Comparison of ENCODE assay signal across 6 cellular contexts in the genomic region with DNA sequence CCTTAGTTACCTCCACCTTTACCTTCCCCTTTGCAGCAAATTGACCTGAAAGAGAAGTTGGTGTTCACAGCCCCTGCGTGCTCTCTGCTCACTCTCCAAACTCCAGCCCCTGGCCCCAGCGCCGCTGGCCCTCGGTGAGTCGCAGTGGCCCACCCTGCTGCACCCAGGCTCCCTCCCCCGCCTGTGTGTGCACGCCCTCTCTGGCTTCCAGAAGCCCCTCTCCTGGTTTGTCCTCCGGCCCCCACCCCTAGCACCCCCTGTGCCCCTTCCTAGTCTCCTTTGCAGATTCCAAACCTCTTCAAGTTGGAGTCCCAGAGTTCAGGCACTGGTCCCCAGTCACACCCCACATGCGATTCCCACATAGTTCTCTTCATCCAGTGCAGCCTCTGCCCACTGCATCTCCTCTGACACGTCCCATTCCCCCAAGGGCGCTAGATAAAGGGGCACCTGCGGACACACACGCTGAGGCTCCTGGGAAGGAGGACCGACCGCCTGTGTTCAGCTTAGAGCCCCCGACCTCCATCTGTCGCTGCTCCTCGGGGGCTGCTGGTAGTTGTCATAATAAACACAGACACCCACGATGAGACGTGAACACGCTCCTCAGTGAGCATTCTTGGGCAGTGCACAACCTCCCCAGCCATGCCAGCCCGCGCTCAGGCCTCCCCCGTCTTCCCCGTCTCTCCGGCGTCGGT. TPM values are rescaled to one million over a fixed set of nuclear protein-coding genes. Genes with fewer than 3 reads are reported as not detected.
DNase-seq lines count a peak whose midpoint lies in the region; ATAC-seq and TF ChIP-seq lines count a peak whose summit lies in the region.

No MANE protein-coding gene starts in this region.

- peak overlapping the region; percentile 19; the same call in 1 of the 2 replicates for H3K4ac ChIP-seq in IMR-90 (ENCODE audit: low read depth, low read length)

- TF ChIP-seq POLR2A in IMR-90 (IDR thresholded peaks at IDR 0.05; ENCODE audit: low read depth, low read length): no peak
- no peak for TF ChIP-seq POLR2A in sigmoid colon (IDR thresholded peaks at IDR 0.05)

- dilution Hi-C loops in IMR-90 (cut with HindIII; ENCODE audit: low sequenced_read_pairs, unreplicated experiment): no loop called here

- no TSS peak for BruUV-seq in IMR-90 (replicated peaks; lab: Mats Ljungman, UMichigan)

- no peak overlapping the region for H2BK20ac ChIP-seq in IMR-90 (ENCODE audit: low read depth, low read length)

- CTCF ChIA-PET in IMR-90 (lab: Yijun Ruan, JAX): no interaction called here

- H3K9me1 ChIP-seq in IMR-90 (ENCODE audit: insufficient read depth, low read length): peaks cover 15% of the 10 kb centered on the region

- no peak overlapping the region for H4K5ac ChIP-seq in IMR-90 (ENCODE audit: low read depth, low read length)

- no peak overlapping the region for H2BK5ac ChIP-seq in IMR-90 (ENCODE audit: low read depth, low read length, poor library complexity, severe bottlenecking)

- WGBS in IMR-90 (ENCODE audit: extremely low coverage in 2 of 2, insufficient read length in 1 of 2), 2 experiments: 10% methylated on average over 15 of the region's 28 CpGs; no CpG with 5 or more reads in 1 of the 2 experiments
- 19% methylated on average over 28 of the region's 28 CpGs for WGBS in sigmoid colon, 2 donors

- TF ChIP-seq CTCF in IMR-90 (conservative IDR thresholded peaks at IDR 0.05; ENCODE audit: low read depth, low read length) (no peak), sigmoid colon (IDR thresholded peaks at IDR 0.05) (no peak)

- no peak for TF ChIP-seq EP300 in sigmoid colon (IDR thresholded peaks at IDR 0.05)

- peaks cover 37% of the 10 kb centered on the region for H4K20me1 ChIP-seq in IMR-90 (ENCODE audit: insufficient read depth, low read length)

- H2BK120ac ChIP-seq in IMR-90 (ENCODE audit: low read depth, low read length): no peak overlapping the region

- no peak for TF ChIP-seq RAD21 in IMR-90 (IDR thresholded peaks at IDR 0.05; ENCODE audit: low read length)

- peak overlapping the region; percentile 96 for H3K4me3 ChIP-seq in IMR-90 (ENCODE audit: insufficient read depth, low read depth, low read length)
- H3K4me3 ChIP-seq in duodenal mucosa (ENCODE audit: low read depth in 1 of 2, low read length in 2 of 2): peak overlapping the region; percentile 66 to 69
- H3K4me3 ChIP-seq in sigmoid colon: peak overlapping the region; percentile 51 to 90 (median 68)

- H3K4me2 ChIP-seq in IMR-90 (ENCODE audit: low read depth, low read length): peak overlapping the region; percentile 92

- no peak overlapping the region for H3K18ac ChIP-seq in IMR-90 (ENCODE audit: low read depth, low read length)

- peak; percentile 0; the same call in 1 of the 2 replicates for ATAC-seq in IMR-90 (ENCODE audit: low read depth)

- H2AFZ ChIP-seq in IMR-90 (replicated peaks; ENCODE audit: low read length, poor library complexity): peak overlapping the region; percentile 96

- H3K9ac ChIP-seq in IMR-90 (ENCODE audit: low read depth, low read length) (peak overlapping the region; percentile 4; the same call in 1 of the 2 replicates), duodenal mucosa (ENCODE audit: low read depth in 1 of 2, low read length in 2 of 2) (peak overlapping the region; percentile 33 to 54)

- H3K23ac ChIP-seq in IMR-90 (ENCODE audit: low read depth, low read length): peak overlapping the region; percentile 49; the same call in 1 of the 2 replicates

- H3K36me3 ChIP-seq in IMR-90 (ENCODE audit: control insufficient read depth, insufficient read depth, low read length) (peaks cover 3% of the 10 kb centered on the region; the same call in 1 of the 2 replicates), duodenal mucosa (ENCODE audit: control insufficient read depth in 1 of 2, insufficient read depth in 2 of 2, low read length in 2 of 2) (no peaks in the 10 kb centered on the region), sigmoid colon (no peaks in the 10 kb centered on the region)

- no peak overlapping the region for H3K56ac ChIP-seq in IMR-90 (ENCODE audit: extremely low read depth, insufficient read depth, low read length)

- H3K27ac ChIP-seq in IMR-90 (ENCODE audit: insufficient read depth, low read length): no peak overlapping the region
- H3K27ac ChIP-seq in duodenal mucosa (ENCODE audit: low read depth, low read length): no peak overlapping the region
- peak overlapping the region in 3 of 4 donors; percentile 64 to 86 (median 67) for H3K27ac ChIP-seq in sigmoid colon

- H3K79me1 ChIP-seq in IMR-90 (ENCODE audit: low read depth in 1 of 2, low read length in 2 of 2): peaks cover 2 to 20% of the 10 kb centered on the region in 2 experiments; a peak in 3 of 4 replicates

- H3K14ac ChIP-seq in IMR-90 (replicated peaks; ENCODE audit: low read depth, low read length): peak overlapping the region; percentile 51

- DNase-seq in IMR-90: no peak
- no peak for DNase-seq in sigmoid colon
- DNase-seq in RKO (ENCODE audit: low spot score): no peak
- DNase-seq in activated CD8-positive, alpha-beta memory T cell treated with anti-CD3 and anti-CD28 coated beads, Interleukin-2, amount 50 U/mL, for 4 hours: no peak
- DNase-seq in NAMALWA (ENCODE audit: low spot score): no peak

- no peak overlapping the region for H4K91ac ChIP-seq in IMR-90 (ENCODE audit: insufficient read depth, low read depth, low read length)

- peaks cover 15% of the 10 kb centered on the region for H3K4me1 ChIP-seq in IMR-90 (ENCODE audit: control insufficient read depth, insufficient read depth, low read length)
- H3K4me1 ChIP-seq in duodenal mucosa (ENCODE audit: control insufficient read depth in 1 of 2, insufficient read depth in 2 of 2, low read length in 2 of 2): peaks cover 31 to 38% of the 10 kb centered on the region in 2 donors
- H3K4me1 ChIP-seq in sigmoid colon: peaks cover 0 to 46% (median 43%) of the 10 kb centered on the region in 4 donors

- H2AK9ac ChIP-seq in IMR-90 (replicated peaks; ENCODE audit: low read depth, low read length, poor library complexity): peak overlapping the region; percentile 28

- H3K27me3 ChIP-seq in IMR-90 (ENCODE audit: control insufficient read depth, insufficient read depth, low read length): no peaks in the 10 kb centered on the region; the same call in 1 of the 2 replicates
- peaks cover 0 to 7% of the 10 kb centered on the region in 2 donors for H3K27me3 ChIP-seq in duodenal mucosa (ENCODE audit: control insufficient read depth in 1 of 2, insufficient read depth in 2 of 2, low read length in 2 of 2)
- H3K27me3 ChIP-seq in sigmoid colon: peaks cover 0 to 12% (median 6%) of the 10 kb centered on the region in 3 donors

- 0 out of 4 replicates have a peak overlapping the region, but pooled peaks of 1 of the 2 experiments have one; percentile 4 for H4K8ac ChIP-seq in IMR-90 (ENCODE audit: low read depth in 2 of 2, low read length in 2 of 2)

- POLR2A ChIA-PET in IMR-90 (lab: Charles Lee; ENCODE audit: unreplicated experiment): no interaction called here

- no peak overlapping the region for H2BK15ac ChIP-seq in IMR-90 (ENCODE audit: low read depth, low read length)

- in situ Hi-C loops in IMR-90 (cut with MboI; ENCODE audit: low sequenced_read_pairs): no loop called here

- peak overlapping the region; percentile 29; the same call in 1 of the 2 replicates for H2AK5ac ChIP-seq in IMR-90 (ENCODE audit: low read depth, low read length)

- intact Hi-C loops in IMR-90 (cut with micrococcal nuclease): no loop called here
- intact Hi-C loops in sigmoid colon (cut with DNase I): loop anchor here (5.0 kb wide), 2 partner anchors 43 to 123 kb away; partner anchors contain the start of genes DEAF1, IRF7 and TMEM80

- H3K9me3 ChIP-seq in IMR-90 (ENCODE audit: control insufficient read depth, insufficient read depth, low read length): no peaks in the 10 kb centered on the region
- H3K9me3 ChIP-seq in duodenal mucosa (ENCODE audit: control insufficient read depth in 1 of 2, low read length in 2 of 2): no peaks in the 10 kb centered on the region
- no peaks in the 10 kb centered on the region for H3K9me3 ChIP-seq in sigmoid colon

TF ChIP-seq in IMR-90, 13 proteins besides CTCF, POLR2A, EP300 and RAD21 (continues in another document):
- TF ChIP-seq CHD1 (IDR thresholded peaks at IDR 0.05; ENCODE audit: low read depth, low read length) (no peak), MXI1 (IDR thresholded peaks at IDR 0.05; ENCODE audit: borderline replicate concordance, low read depth, low read length) (no peak), RCOR1 (IDR thresholded peaks at IDR 0.05; ENCODE audit: insufficient replicate concordance, low read length) (no peak), CEBPB (IDR thresholded peaks at IDR 0.05; ENCODE audit: low read depth, low read length) (no peak)

RNA-seq across cellular contexts. Expression of gene PHRF1, which starts 1.5 kb away (rescaled TPM):
- total RNA-seq in IMR-90 (2012; rRNA removed): 10.9 and 12.2 TPM in 2 replicates
- polyA plus RNA-seq in IMR-90 (2012; rRNA removed): 17.5 and 23.0 TPM in 2 replicates
- 16.8 and 17.0 TPM in 2 replicates for polyA plus RNA-seq in IMR-90 (2012; cell fraction: cytosol; rRNA removed)
- polyA plus RNA-seq in IMR-90 (2012; cell fraction: nucleus; rRNA removed; ENCODE audit: low replicate concordance): 34.6 and 53.2 TPM in 2 replicates
- 10 to 100 TPM; 11.8 to 21.2 (median 17.9) TPM for total RNA-seq in sigmoid colon
- polyA plus RNA-seq in sigmoid colon: 10 to 100 TPM in 2 of 3 donors, 1 to 10 TPM in 1; 6.6 to 29.3 (median 11.3) TPM

RNA-seq across cellular contexts. Expression of gene RASSF7, which starts 14.0 kb away (rescaled TPM):
- total RNA-seq in IMR-90 (2012; rRNA removed): 6.8 and 6.9 TPM in 2 replicates
- polyA plus RNA-seq in IMR-90 (2012; rRNA removed): 18.5 and 24.2 TPM in 2 replicates
- 22.9 and 28.1 TPM in 2 replicates for polyA plus RNA-seq in IMR-90 (2012; cell fraction: cytosol; rRNA removed)
- 66.1 and 134 TPM in 2 replicates for polyA plus RNA-seq in IMR-90 (2012; cell fraction: nucleus; rRNA removed; ENCODE audit: low replicate concordance)
- 1 to 10 TPM; 3.0 to 5.4 (median 3.8) TPM for total RNA-seq in sigmoid colon
- 100 to 1,000 TPM in 1 of 3 donors, 10 to 100 TPM in 2; 72.4 to 122 (median 94.9) TPM for polyA plus RNA-seq in sigmoid colon

RNA-seq across cellular contexts. Expression of gene LMNTD2, which starts 14.2 kb away (rescaled TPM):
- total RNA-seq in IMR-90 (2012; rRNA removed): 0.18 and 0.28 TPM in 2 replicates
- 1.3 and 2.5 TPM in 2 replicates for polyA plus RNA-seq in IMR-90 (2012; rRNA removed)
- 1.1 and 1.7 TPM in 2 replicates for polyA plus RNA-seq in IMR-90 (2012; cell fraction: cytosol; rRNA removed)
- 22.0 and 37.2 TPM in 2 replicates for polyA plus RNA-seq in IMR-90 (2012; cell fraction: nucleus; rRNA removed; ENCODE audit: low replicate concordance)
- 1 to 10 TPM in 1 of 4 donors, under 1 TPM in 2, not detected in 1; 0.66 to 1.4 (median 0.68) TPM for total RNA-seq in sigmoid colon
- 1 to 10 TPM; 1.2 to 6.3 (median 3.5) TPM for polyA plus RNA-seq in sigmoid colon

RNA-seq across cellular contexts. Expression of gene LRRC56, which starts 37.5 kb away (rescaled TPM):
- total RNA-seq in IMR-90 (2012; rRNA removed) (0.28 and 0.36 TPM in 2 replicates), sigmoid colon (under 1 TPM in 1 of 4 donors, not detected in 3; 0.14 TPM)
- polyA plus RNA-seq in IMR-90 (2012; rRNA removed) (1.3 and 1.7 TPM in 2 replicates), sigmoid colon (1 to 10 TPM; 2.4 to 5.9 (median 5.8) TPM)
- 0.73 and 1.4 TPM in 2 replicates for polyA plus RNA-seq in IMR-90 (2012; cell fraction: cytosol; rRNA removed)
- 5.4 and 11.7 TPM in 2 replicates for polyA plus RNA-seq in IMR-90 (2012; cell fraction: nucleus; rRNA removed; ENCODE audit: low replicate concordance)

RNA-seq across cellular contexts. Expression of gene HRAS, which starts 39.4 kb away (rescaled TPM):
- 99.4 and 108 TPM in 2 replicates for total RNA-seq in IMR-90 (2012; rRNA removed)
- 123 and 154 TPM in 2 replicates for polyA plus RNA-seq in IMR-90 (2012; rRNA removed)
- polyA plus RNA-seq in IMR-90 (2012; cell fraction: cytosol; rRNA removed): 122 and 126 TPM in 2 replicates
- 101 and 217 TPM in 2 replicates for polyA plus RNA-seq in IMR-90 (2012; cell fraction: nucleus; rRNA removed; ENCODE audit: low replicate concordance)
- total RNA-seq in sigmoid colon: 10 to 100 TPM; 27.8 to 59.3 (median 32.8) TPM
- polyA plus RNA-seq in sigmoid colon: 10 to 100 TPM; 44.6 to 76.1 (median 66.1) TPM

Comparison
In these comparisons a context has a peak if more than half of its experiments do, and no peak if none do; other contexts are left out.
1. H3K27ac ChIP-seq: peak in sigmoid colon (3 of 4); none in IMR-90 (single experiment) and duodenal mucosa (single experiment).
2. Peak in every context shown above with its lines, with median percentiles within 50 percentile points of each other: H3K4me3 ChIP-seq.